Comparison of ENCODE assay signal across 10 cellular contexts in genomic region chr17:74982663-74983313, GRCh38. TPM values are rescaled to one million over a fixed set of nuclear protein-coding genes. Genes with fewer than 3 reads are reported as not detected.
A peak's percentile ranks its signal among the peaks of the same experiment; 100 is the strongest.
DNase-seq lines count a peak whose midpoint lies in the region; ATAC-seq, FAIRE-seq and TF ChIP-seq lines count a peak whose summit lies in the region.
"Not testable (repeated sequence)": the region's sequence is repeated elsewhere in the genome, so short reads cannot be mapped to it uniquely, and the experiment has no call there.
"Had no signal": no experiment of that assay in that cellular context is flagged by ENCODE, and none has a peak within 500 bp of the region (broad histone marks: within the 10 kb centered on the region; RNA-seq: fewer than 3 reads in every experiment).

No MANE protein-coding gene starts in this region.

- DNase-seq in A549 (ENCODE audit: low read depth in 1 of 2, low spot score in 1 of 2), result peak in 1 of 2 experiments; percentile 42
- DNase-seq in H9; activated CD4-positive, alpha-beta T cell treated with anti-CD3 and anti-CD28 coated beads, Interleukin-2, amount 10 ng/mL, durations not matched to agents 24 days and 14 days; mesenchymal stem cell; sigmoid colon: not testable (repeated sequence)
- DNase-seq in NCI-H82 (lab: John Stamatoyannopoulos, UW), result peak; percentile 57
- peak in 9 of 61 donors; percentile 20 to 69 (median 55) for DNase-seq in caudate nucleus (lab: John Stamatoyannopoulos, UW)
- peak; percentile 37 for DNase-seq in glomerular visceral epithelial cell (ENCODE audit: extremely low spot score)

- peaks cover 18% of the 10 kb centered on the region for H3K27me3 Mint-ChIP-seq in H9 (ENCODE audit: low read depth)
- peaks cover 43% of the 10 kb centered on the region for H3K27me3 Mint-ChIP-seq in activated CD4-positive, alpha-beta T cell treated with anti-CD3 and anti-CD28 coated beads, Interleukin-2, amount 10 ng/mL, durations not matched to agents 24 days and 14 days

- H3K23ac ChIP-seq in H9 (ENCODE audit: insufficient read length, low read depth, low read length); mesenchymal stem cell (ENCODE audit: low read length in 2 of 2): not testable (repeated sequence)

- not testable (repeated sequence) for H3K36me3 Mint-ChIP-seq in H9 (ENCODE audit: insufficient read depth in 1 of 3, low read depth in 3 of 3); activated CD4-positive, alpha-beta T cell treated with anti-CD3 and anti-CD28 coated beads, Interleukin-2, amount 10 ng/mL, durations not matched to agents 24 days and 14 days (ENCODE audit: low read depth)

- not testable (repeated sequence) for H3K36me3 ChIP-seq in mesenchymal stem cell (ENCODE audit: control insufficient read depth in 1 of 2, insufficient read depth in 2 of 2, low read depth in 1 of 2, low read length in 2 of 2); sigmoid colon

- H2BK120ac ChIP-seq in H9 (ENCODE audit: low read depth, low read length, poor library complexity, severe bottlenecking); mesenchymal stem cell (ENCODE audit: low read depth, low read length): not testable (repeated sequence)

- H4K20me1 ChIP-seq in H9 (ENCODE audit: control insufficient read depth, insufficient read depth, insufficient read length), result not testable (repeated sequence)

- peak; percentile 35 to 42 for ATAC-seq in A549

- H3K4ac ChIP-seq in H9 (ENCODE audit: low read depth, low read length), result not testable (repeated sequence)
- H3K4ac ChIP-seq in mesenchymal stem cell (ENCODE audit: low read depth in 1 of 2, low read length in 2 of 2), result peak overlapping the region; percentile 67 to 93

- H2BK5ac ChIP-seq in H9 (ENCODE audit: insufficient read length, low read length); mesenchymal stem cell (ENCODE audit: low read depth, low read length, poor library complexity, severe bottlenecking): not testable (repeated sequence)

- H3K4me1 Mint-ChIP-seq in H9, result peaks cover 11 to 14% of the 10 kb centered on the region in 2 experiments
- H3K4me1 Mint-ChIP-seq in activated CD4-positive, alpha-beta T cell treated with anti-CD3 and anti-CD28 coated beads, Interleukin-2, amount 10 ng/mL, durations not matched to agents 24 days and 14 days, result peaks cover 18% of the 10 kb centered on the region

- not testable (repeated sequence) for H3K79me2 ChIP-seq in H9 (ENCODE audit: insufficient read depth, low read length)

- H3K18ac ChIP-seq in H9 (ENCODE audit: insufficient read length, low read depth, low read length) (peak overlapping the region; percentile 68), mesenchymal stem cell (ENCODE audit: low read depth in 1 of 2, low read length in 2 of 2) (peak overlapping the region; percentile 14 to 96)

- H3K4me1 ChIP-seq in A549, result peaks cover 24% of the 10 kb centered on the region
- H3K4me1 ChIP-seq in H9 (ENCODE audit: insufficient read depth, low read length), result not testable (repeated sequence)
- H3K4me1 ChIP-seq in mesenchymal stem cell (ENCODE audit: control insufficient read depth, insufficient read depth, low read depth, low read length), result peaks cover 14% of the 10 kb centered on the region
- H3K4me1 ChIP-seq in sigmoid colon, result peaks cover 0 to 25% (median 19%) of the 10 kb centered on the region in 4 donors

- 39% methylated on average over 10 of the region's 14 CpGs for WGBS in A549 (ENCODE audit: missing lambda C conversion rate)
- WGBS in H9 (ENCODE audit: extremely low coverage, insufficient read length, low lambda C conversion rate), result no CpG with 5 or more reads among the region's 14 CpGs
- WGBS in mesenchymal stem cell, result 28% methylated on average over 13 of the region's 14 CpGs
- WGBS in sigmoid colon, 2 donors, result 40 to 45% methylated on average over 14 of the region's 14 CpGs

- TF ChIP-seq RAD21 in A549 (conservative IDR thresholded peaks at IDR 0.05 in 1 of 2, IDR thresholded peaks at IDR 0.05 in 1 of 2), result not testable (repeated sequence)

- H3K4me3 ChIP-seq in A549, result peak overlapping the region; percentile 69
- peak overlapping the region; percentile 73 to 89 for H3K4me3 ChIP-seq in mesenchymal stem cell (ENCODE audit: insufficient read depth in 1 of 2, low read depth in 1 of 2, low read length in 2 of 2)
- peak overlapping the region; percentile 62 to 78 (median 64) for H3K4me3 ChIP-seq in sigmoid colon

- H4K91ac ChIP-seq in H9 (ENCODE audit: insufficient read length, low read depth, low read length), result not testable (repeated sequence)
- H4K91ac ChIP-seq in mesenchymal stem cell (ENCODE audit: low read length), result peak overlapping the region; percentile 19

- peak overlapping the region in 1 of 3 experiments; percentile 75; a peak in 3 of 7 replicates for H3K27ac Mint-ChIP-seq in H9
- H3K27ac Mint-ChIP-seq in activated CD4-positive, alpha-beta T cell treated with anti-CD3 and anti-CD28 coated beads, Interleukin-2, amount 10 ng/mL, durations not matched to agents 24 days and 14 days, result not testable (repeated sequence)

- intact Hi-C loops in activated CD4-positive, alpha-beta T cell treated with anti-CD3 and anti-CD28 coated beads, Interleukin-2, amount 10 ng/mL, durations not matched to agents 24 days and 14 days (cut with micrococcal nuclease); sigmoid colon (cut with DNase I): not testable (repeated sequence)

- H3K27me3 ChIP-seq in H9 (ENCODE audit: insufficient read depth, low read length); mesenchymal stem cell (ENCODE audit: control insufficient read depth in 1 of 2, insufficient read depth in 1 of 2, low read length in 2 of 2); sigmoid colon: not testable (repeated sequence)

- H4K5ac ChIP-seq in H9 (ENCODE audit: insufficient read length, low read depth, low read length), result not testable (repeated sequence)

- TF ChIP-seq CTCF in A549 (IDR thresholded peaks at IDR 0.05); H9 (conservative IDR thresholded peaks at IDR 0.05); sigmoid colon (IDR thresholded peaks at IDR 0.05): not testable (repeated sequence)

- not testable (repeated sequence) for H4K8ac ChIP-seq in H9 (replicated peaks; ENCODE audit: insufficient read length, low read depth, low read length)
- peak overlapping the region; percentile 83 for H4K8ac ChIP-seq in mesenchymal stem cell (ENCODE audit: low read length)

- not testable (repeated sequence) for TF ChIP-seq POLR2A in A549 (IDR thresholded peaks at IDR 0.05; ENCODE audit: low read length); sigmoid colon (IDR thresholded peaks at IDR 0.05)

- H3K4me3 Mint-ChIP-seq in H9, result peak overlapping the region; percentile 80 to 90
- peak overlapping the region; percentile 90 for H3K4me3 Mint-ChIP-seq in activated CD4-positive, alpha-beta T cell treated with anti-CD3 and anti-CD28 coated beads, Interleukin-2, amount 10 ng/mL, durations not matched to agents 24 days and 14 days

- not testable (repeated sequence) for H3K9me3 ChIP-seq in A549; H9 (ENCODE audit: control insufficient read depth, low read depth, low read length); mesenchymal stem cell (ENCODE audit: control insufficient read depth, low read length); sigmoid colon

- not testable (repeated sequence) for H3K9me3 Mint-ChIP-seq in H9; activated CD4-positive, alpha-beta T cell treated with anti-CD3 and anti-CD28 coated beads, Interleukin-2, amount 10 ng/mL, durations not matched to agents 24 days and 14 days

- not testable (repeated sequence) for H3T11ph ChIP-seq in H9 (ENCODE audit: low read length)

- H3K56ac ChIP-seq in H9 (ENCODE audit: insufficient read length, low read depth, low read length), result not testable (repeated sequence)

- H3K9ac ChIP-seq in H9 (ENCODE audit: extremely low read depth, insufficient read length, low read length), result peak overlapping the region; percentile 84
- H3K9ac ChIP-seq in mesenchymal stem cell (ENCODE audit: low read length), result peak overlapping the region; percentile 88

- H2AFZ ChIP-seq in H9 (ENCODE audit: low read length), result not testable (repeated sequence)
- peak overlapping the region; percentile 99 for H2AFZ ChIP-seq in mesenchymal stem cell (ENCODE audit: low read depth, low read length)

- CTCF ChIA-PET in A549 (lab: Yijun Ruan, JAX), result interaction anchor here (0.7 to 4.2 kb wide), 14 partner anchors 10 to 64 kb away, joined by 3 to 53 read pairs (median 3); partner anchors contain the start of genes HID1, MRPL58 and OTOP2

- FAIRE-seq in A549 (lab: Jason Lieb, UNC), result not testable (repeated sequence)

- not testable (repeated sequence) for H3K23me2 ChIP-seq in H9 (ENCODE audit: insufficient read length, low read depth, low read length, poor library complexity, severe bottlenecking)

- not testable (repeated sequence) for H2BK12ac ChIP-seq in H9 (ENCODE audit: insufficient read length, low read depth, low read length)
- H2BK12ac ChIP-seq in mesenchymal stem cell (ENCODE audit: low read length in 2 of 2), result peak overlapping the region in 1 of 2 experiments; percentile 29

- H2AK5ac ChIP-seq in H9 (ENCODE audit: insufficient read length, low read length); mesenchymal stem cell (ENCODE audit: low read length, severe bottlenecking): not testable (repeated sequence)

- POLR2A ChIA-PET in A549 (lab: Yijun Ruan, JAX), result interaction anchor here (0.6 to 2.8 kb wide), 3 partner anchors 11 to 29 kb away, joined by 3 to 17 read pairs (median 6); partner anchors contain the start of genes HID1 and MRPL58

- not testable (repeated sequence) for TF ChIP-seq EP300 in A549 (IDR thresholded peaks at IDR 0.05); sigmoid colon (IDR thresholded peaks at IDR 0.05)

- H3K4me2 ChIP-seq in A549 (peak overlapping the region; percentile 92), H9 (ENCODE audit: insufficient read depth, insufficient read length, low read length) (peak overlapping the region; percentile 88), mesenchymal stem cell (ENCODE audit: low read length, poor library complexity, severe bottlenecking) (peak overlapping the region; percentile 85)

- not testable (repeated sequence) for H2BK20ac ChIP-seq in H9 (ENCODE audit: low read depth, low read length, poor library complexity, severe bottlenecking)

- not testable (repeated sequence) for H3K79me1 ChIP-seq in H9 (ENCODE audit: insufficient read depth, low read depth, low read length, poor library complexity, severe bottlenecking); mesenchymal stem cell (replicated peaks; ENCODE audit: low read length, poor library complexity, severe bottlenecking)

- peak overlapping the region; percentile 92 to 94 for H3K27ac ChIP-seq in A549
- not testable (repeated sequence) for H3K27ac ChIP-seq in H9 (ENCODE audit: insufficient read length, low read depth, low read length); mesenchymal stem cell (ENCODE audit: low read length, poor library complexity, severe bottlenecking)
- peak overlapping the region; percentile 99 for H3K27ac ChIP-seq in caudate nucleus (ENCODE audit: low read depth, low read length)
- H3K27ac ChIP-seq in sigmoid colon, result peak overlapping the region; percentile 88 to 91 (median 88)

- not testable (repeated sequence) for H2BK15ac ChIP-seq in H9 (ENCODE audit: low read depth, low read length)
- peak overlapping the region; percentile 99 for H2BK15ac ChIP-seq in mesenchymal stem cell (ENCODE audit: low read depth, poor library complexity, severe bottlenecking)

- peak overlapping the region; percentile 79 for H3K14ac ChIP-seq in H9 (ENCODE audit: insufficient read depth, low read length)
- peak overlapping the region in 1 of 2 experiments; percentile 97 for H3K14ac ChIP-seq in mesenchymal stem cell (ENCODE audit: low read length in 2 of 2)

RNA-seq across cellular contexts. Expression of gene CDR2L, which starts 4.6 kb away (rescaled TPM):
- 18.0 and 18.5 TPM in 2 replicates for polyA plus RNA-seq in A549 (2011; rRNA removed)
- 25.6 and 34.4 TPM in 2 replicates for polyA plus RNA-seq in A549 (2012; cell fraction: cytosol; rRNA removed)
- 38.5 and 49.0 TPM in 2 replicates for polyA plus RNA-seq in A549 (2012; cell fraction: nucleus; rRNA removed)
- polyA plus RNA-seq in A549 (2017; fragmentation: RNase III; extraction: RNeasy Plus Mini Kit Qiagen cat#74134 plus additional on column Dnase treatment), result 26.9 to 34.0 TPM (median 30.0 TPM) in 3 replicates
- polyA minus RNA-seq in A549 (2011; rRNA and poly(A)+ RNA removed), result 16.6 and 21.8 TPM in 2 replicates
- 23.3 and 24.0 TPM in 2 replicates for total RNA-seq in H9 (2021)
- total RNA-seq in activated CD4-positive, alpha-beta T cell treated with anti-CD3 and anti-CD28 coated beads, Interleukin-2, amount 10 ng/mL, durations not matched to agents 24 days and 14 days, result 1.4 and 1.8 TPM in 2 replicates
- polyA plus RNA-seq in mesenchymal stem cell (2013, experiment 1 of 2), result 30.2 TPM
- 29.7 TPM for polyA plus RNA-seq in mesenchymal stem cell (2013, experiment 2 of 2)
- 10 to 100 TPM in 3 of 4 donors, 1 to 10 TPM in 1; 9.3 to 16.9 (median 10.3) TPM for total RNA-seq in sigmoid colon
- polyA plus RNA-seq in sigmoid colon, result 1 to 10 TPM; 2.4 to 3.7 (median 3.0) TPM

RNA-seq across cellular contexts. Expression of gene HID1, which starts 10.2 kb away (rescaled TPM):
- polyA plus RNA-seq in A549 (2011; rRNA removed) (11.7 and 15.2 TPM in 2 replicates), A549 (2017; fragmentation: RNase III; extraction: RNeasy Plus Mini Kit Qiagen cat#74134 plus additional on column Dnase treatment) (3.7 to 6.2 TPM (median 5.2 TPM) in 3 replicates), sigmoid colon (10 to 100 TPM; 23.4 to 34.8 (median 33.8) TPM)
- 5.9 and 7.4 TPM in 2 replicates for polyA plus RNA-seq in A549 (2012; cell fraction: cytosol; rRNA removed)
- 30.4 and 39.1 TPM in 2 replicates for polyA plus RNA-seq in A549 (2012; cell fraction: nucleus; rRNA removed)
- polyA minus RNA-seq in A549 (2011; rRNA and poly(A)+ RNA removed), result 27.2 and 27.3 TPM in 2 replicates
- total RNA-seq in H9 (2021) (12.7 and 13.9 TPM in 2 replicates), sigmoid colon (10 to 100 TPM in 1 of 4 donors, 1 to 10 TPM in 3; 7.1 to 21.6 (median 8.3) TPM)
- total RNA-seq in activated CD4-positive, alpha-beta T cell treated with anti-CD3 and anti-CD28 coated beads, Interleukin-2, amount 10 ng/mL, durations not matched to agents 24 days and 14 days, result 0.17 TPM in 1 of 2 replicates, not detected in the other
- polyA plus RNA-seq in mesenchymal stem cell (2013, experiment 1 of 2), result 1.4 TPM
- polyA plus RNA-seq in mesenchymal stem cell (2013, experiment 2 of 2), result 1.5 TPM

RNA-seq across cellular contexts. Expression of gene MRPL58, which starts 29.7 kb away (rescaled TPM):
- polyA plus RNA-seq in A549 (2011; rRNA removed), result 86.4 and 127 TPM in 2 replicates
- 104 and 113 TPM in 2 replicates for polyA plus RNA-seq in A549 (2012; cell fraction: cytosol; rRNA removed)
- polyA plus RNA-seq in A549 (2012; cell fraction: nucleus; rRNA removed), result 49.1 and 82.1 TPM in 2 replicates
- polyA plus RNA-seq in A549 (2017; fragmentation: RNase III; extraction: RNeasy Plus Mini Kit Qiagen cat#74134 plus additional on column Dnase treatment), result 89.4 to 105 TPM (median 95.3 TPM) in 3 replicates
- 31.3 and 32.4 TPM in 2 replicates for polyA minus RNA-seq in A549 (2011; rRNA and poly(A)+ RNA removed)
- 41.0 and 43.2 TPM in 2 replicates for total RNA-seq in H9 (2021)
- total RNA-seq in activated CD4-positive, alpha-beta T cell treated with anti-CD3 and anti-CD28 coated beads, Interleukin-2, amount 10 ng/mL, durations not matched to agents 24 days and 14 days, result 73.3 and 74.3 TPM in 2 replicates
- 30.1 TPM for polyA plus RNA-seq in mesenchymal stem cell (2013, experiment 1 of 2)
- 29.8 TPM for polyA plus RNA-seq in mesenchymal stem cell (2013, experiment 2 of 2)
- total RNA-seq in sigmoid colon, result 100 to 1,000 TPM in 1 of 4 donors, 10 to 100 TPM in 3; 46.3 to 104 (median 62.5) TPM
- 10 to 100 TPM; 36.6 to 56.9 (median 53.0) TPM for polyA plus RNA-seq in sigmoid colon

RNA-seq across cellular contexts. Expression of gene OTOP3, which starts 47.1 kb away (rescaled TPM):
- polyA plus RNA-seq in A549 (2011; rRNA removed) (not detected in 2 replicates), A549 (2017; fragmentation: RNase III; extraction: RNeasy Plus Mini Kit Qiagen cat#74134 plus additional on column Dnase treatment) (not detected in 3 replicates), sigmoid colon (1 to 10 TPM in 1 of 3 donors, under 1 TPM in 2; 0.28 to 1.8 (median 0.60) TPM)
- 0.01 TPM in 1 of 2 replicates, not detected in the other for polyA plus RNA-seq in A549 (2012; cell fraction: cytosol; rRNA removed)
- 0.01 TPM in 1 of 2 replicates, not detected in the other for polyA plus RNA-seq in A549 (2012; cell fraction: nucleus; rRNA removed)
- not detected in 2 replicates for polyA minus RNA-seq in A549 (2011; rRNA and poly(A)+ RNA removed)
- total RNA-seq in H9 (2021) (not detected in 2 replicates), sigmoid colon (not detected)
- total RNA-seq in activated CD4-positive, alpha-beta T cell treated with anti-CD3 and anti-CD28 coated beads, Interleukin-2, amount 10 ng/mL, durations not matched to agents 24 days and 14 days, result not detected in 2 replicates
- not detected for polyA plus RNA-seq in mesenchymal stem cell (2013, experiment 1 of 2)
- polyA plus RNA-seq in mesenchymal stem cell (2013, experiment 2 of 2), result not detected
- total RNA-seq: A172, subcutaneous adipose tissue had no signal

RNA-seq across cellular contexts. Expression of gene OTOP2, which starts 58.7 kb away (rescaled TPM):
- polyA plus RNA-seq in A549 (2011; rRNA removed) (0.06 and 0.11 TPM in 2 replicates), A549 (2017; fragmentation: RNase III; extraction: RNeasy Plus Mini Kit Qiagen cat#74134 plus additional on column Dnase treatment) (0.08 TPM in 1 of 3 replicates, not detected in the others), sigmoid colon (10 to 100 TPM in 1 of 3 donors, 1 to 10 TPM in 2; 4.8 to 21.0 (median 9.5) TPM)
- 0.08 and 0.10 TPM in 2 replicates for polyA plus RNA-seq in A549 (2012; cell fraction: cytosol; rRNA removed)
- 0.13 and 0.24 TPM in 2 replicates for polyA plus RNA-seq in A549 (2012; cell fraction: nucleus; rRNA removed)
- not detected in 2 replicates for polyA minus RNA-seq in A549 (2011; rRNA and poly(A)+ RNA removed)
- total RNA-seq in H9 (2021) (0.11 TPM in 1 of 2 replicates, not detected in the other), sigmoid colon (under 1 TPM in 2 of 4 donors, not detected in 2; 0.36 to 0.55 TPM)
- not detected in 2 replicates for total RNA-seq in activated CD4-positive, alpha-beta T cell treated with anti-CD3 and anti-CD28 coated beads, Interleukin-2, amount 10 ng/mL, durations not matched to agents 24 days and 14 days
- polyA plus RNA-seq in mesenchymal stem cell (2013, experiment 1 of 2), result not detected
- polyA plus RNA-seq in mesenchymal stem cell (2013, experiment 2 of 2), result not detected
- total RNA-seq: A172 had no signal
